Comparison of ENCODE assay signal across 25 cellular contexts in the genomic region with DNA sequence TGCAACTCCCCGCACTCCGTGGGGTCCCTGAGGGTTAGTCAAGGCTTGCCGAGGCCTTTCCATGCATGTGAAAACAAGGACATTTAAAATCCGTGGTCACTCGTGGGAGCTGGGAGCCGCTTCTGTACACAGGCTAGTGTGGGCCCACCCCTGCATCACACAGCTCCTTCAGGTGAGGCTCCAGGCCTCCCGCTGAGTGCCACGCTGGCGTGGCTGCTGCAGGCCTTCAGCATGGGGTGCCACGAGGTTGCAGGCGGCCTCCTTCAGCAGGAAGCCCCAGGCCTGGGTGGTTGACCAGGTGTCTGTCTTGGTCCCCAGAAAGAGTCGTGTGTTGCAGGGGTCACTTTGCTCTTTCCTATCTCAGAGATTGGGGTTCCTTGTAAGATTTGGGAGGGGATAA. TPM values are rescaled to one million over a fixed set of nuclear protein-coding genes. Genes with fewer than 3 reads are reported as not detected.
"Had no signal": no experiment of that assay in that cellular context is flagged by ENCODE, and none has a peak within 500 bp of the region (broad histone marks: within the 10 kb centered on the region; RNA-seq: fewer than 3 reads in every experiment).

No MANE protein-coding gene starts in this region.

- FAIRE-seq: colon, frontal cortex, keratinocyte, pancreas had no signal

- H3K36me3 ChIP-seq: neutrophil, pancreas, right lobe of liver, stomach, transverse colon, upper lobe of right lung, uterus had no signal

- H3K4me2 ChIP-seq: smooth muscle cell had no signal

- H3K9me3 ChIP-seq: neutrophil, pancreas, right lobe of liver, stomach, testis, transverse colon, upper lobe of right lung, uterus had no signal

- ATAC-seq: natural killer cell, pancreas, right lobe of liver, upper lobe of right lung had no signal

- DNase-seq: dorsolateral prefrontal cortex; effector CD4-positive, alpha-beta T cell; head of caudate nucleus; natural killer cell; pancreas; right lobe of liver; stimulated activated CD4-positive, alpha-beta T cell treated with anti-CD3 and anti-CD28 coated beads, Interleukin-12 subunit alpha, Interleukin-12 subunit beta, amount 100 ng/mL, for 4 hours; stimulated activated CD4-positive, alpha-beta T cell treated with anti-CD3 and anti-CD28 coated beads, Interleukin-1b, Interleukin-23, amount 100 ng/mL, for 48 hours; stimulated activated CD4-positive, alpha-beta T cell treated with anti-CD3 and anti-CD28 coated beads, Interleukin-4, amount 100 ng/mL, for 1 hour; stimulated activated CD8-positive, alpha-beta memory T cell treated with anti-CD3 and anti-CD28 coated beads, Interleukin-4, amount 100 ng/mL, for 48 hours; stimulated activated naive CD4-positive, alpha-beta T cell; stomach; testis; transverse colon; upper lobe of right lung; uterus had no signal

- H3K36me3 Mint-ChIP-seq: memory B cell, natural killer cell had no signal

- H3K27ac Mint-ChIP-seq: memory B cell, natural killer cell had no signal

- H3K27me3 ChIP-seq: dorsolateral prefrontal cortex, neutrophil, pancreas, right lobe of liver, stomach, testis, upper lobe of right lung, uterus had no signal

- H3K9me3 Mint-ChIP-seq: memory B cell, natural killer cell had no signal

- H3K4me3 Mint-ChIP-seq: memory B cell, natural killer cell had no signal

- H3K4me1 ChIP-seq: pancreas, right lobe of liver, testis, upper lobe of right lung, uterus had no signal

- H3K4me3 ChIP-seq: dorsolateral prefrontal cortex, lung, pancreas, right lobe of liver, smooth muscle cell, stomach, testis, transverse colon, upper lobe of right lung, uterus had no signal

- H3K27ac ChIP-seq: dorsolateral prefrontal cortex, neutrophil, pancreas, right lobe of liver, testis, transverse colon, upper lobe of right lung, uterus had no signal

RNA-seq across cellular contexts. Expression of a gene that starts 6.6 kb away (rescaled TPM):
- total RNA-seq: mononuclear cell, natural killer cell had no signal
- polyA plus RNA-seq: keratinocyte, neural cell, smooth muscle cell had no signal

RNA-seq across cellular contexts. Expression of a gene that starts 13.7 kb away (rescaled TPM):
- total RNA-seq: smooth muscle cell, upper lobe of right lung had no signal
- polyA plus RNA-seq: neural cell had no signal

RNA-seq across cellular contexts. Expression of a gene that starts 44.9 kb away (rescaled TPM):
- total RNA-seq: natural killer cell had no signal
- polyA plus RNA-seq: smooth muscle cell had no signal
